In genomic region chr3:141561426-141562034, GRCh38 we compare ENCODE assay signal across 1 cellular context.
TF ChIP-seq lines count a peak whose summit lies in the region.

No MANE protein-coding gene starts in this region.

TF ChIP-seq in HepG2, 621 proteins besides CTCF, POLR2A, EP300 and RAD21 (continued from another document):
- TF ChIP-seq CREBL2 (CRISPR knock-in tag; IDR thresholded peaks at IDR 0.05; ENCODE audit: borderline replicate concordance) (no peak), ZMAT3 (CRISPR knock-in tag; conservative IDR thresholded peaks at IDR 0.05) (no peak), KLF9 (CRISPR knock-in tag; IDR thresholded peaks at IDR 0.05; ENCODE audit: low read depth) (no peak), NFE2L1 (CRISPR knock-in tag; IDR thresholded peaks at IDR 0.05; ENCODE audit: borderline replicate concordance) (no peak), NFRKB (IDR thresholded peaks at IDR 0.05) (no peak), MEIS1 (CRISPR knock-in tag; IDR thresholded peaks at IDR 0.05; ENCODE audit: borderline replicate concordance) (no peak), MATR3 (CRISPR knock-in tag; IDR thresholded peaks at IDR 0.05) (no peak), ZFP90 (CRISPR knock-in tag; IDR thresholded peaks at IDR 0.05; ENCODE audit: borderline replicate concordance) (no peak), MAF1 (CRISPR knock-in tag; IDR thresholded peaks at IDR 0.05; ENCODE audit: borderline replicate concordance) (no peak), ZNF580 (CRISPR knock-in tag; IDR thresholded peaks at IDR 0.05; ENCODE audit: borderline replicate concordance, low read depth) (no peak), HIC2 (CRISPR knock-in tag; IDR thresholded peaks at IDR 0.05; ENCODE audit: low read depth) (no peak), ZNF207 (IDR thresholded peaks at IDR 0.05; ENCODE audit: borderline replicate concordance) (no peak), PHF8 (CRISPR knock-in tag; IDR thresholded peaks at IDR 0.05) (no peak), ZNF546 (CRISPR knock-in tag; conservative IDR thresholded peaks at IDR 0.05) (no peak), RAD51 (IDR thresholded peaks at IDR 0.05; ENCODE audit: borderline replicate concordance) (no peak), STAG1 (CRISPR knock-in tag; IDR thresholded peaks at IDR 0.05) (peak; percentile 92), AKAP8 (CRISPR knock-in tag; IDR thresholded peaks at IDR 0.05) (no peak), THAP11 (CRISPR knock-in tag; IDR thresholded peaks at IDR 0.05) (0 out of 2 replicates have a peak, but pooled peaks have one; percentile 13), SMARCE1 (IDR thresholded peaks at IDR 0.05; ENCODE audit: borderline replicate concordance) (no peak), ZSCAN31 (CRISPR knock-in tag; IDR thresholded peaks at IDR 0.05; ENCODE audit: low read depth) (no peak), ARID5B (CRISPR knock-in tag; IDR thresholded peaks at IDR 0.05) (no peak), KIAA2018 (CRISPR knock-in tag; IDR thresholded peaks at IDR 0.05; ENCODE audit: borderline replicate concordance) (no peak), ZBTB21 (CRISPR knock-in tag; IDR thresholded peaks at IDR 0.05) (no peak), GLMP (CRISPR knock-in tag; IDR thresholded peaks at IDR 0.05; ENCODE audit: borderline replicate concordance) (no peak), SMC3 (IDR thresholded peaks at IDR 0.05; ENCODE audit: low read length) (peak; percentile 98), MTA1 (CRISPR knock-in tag; IDR thresholded peaks at IDR 0.05; ENCODE audit: borderline replicate concordance) (no peak), MBD4 (IDR thresholded peaks at IDR 0.05; ENCODE audit: borderline replicate concordance, low read length) (0 out of 2 replicates have a peak, but pooled peaks have one; percentile 39), ZNF253 (CRISPR knock-in tag; IDR thresholded peaks at IDR 0.05; ENCODE audit: borderline replicate concordance) (no peak), MED8 (CRISPR knock-in tag; IDR thresholded peaks at IDR 0.05; ENCODE audit: insufficient replicate concordance) (no peak), MTF2 (CRISPR knock-in tag; IDR thresholded peaks at IDR 0.05; ENCODE audit: borderline replicate concordance) (no peak), ZNF3 (CRISPR knock-in tag; IDR thresholded peaks at IDR 0.05) (no peak), SSRP1 (CRISPR knock-in tag; IDR thresholded peaks at IDR 0.05) (no peak), MIXL1 (CRISPR knock-in tag; IDR thresholded peaks at IDR 0.05) (0 out of 2 replicates have a peak, but pooled peaks have one; percentile 23), ZNF746 (CRISPR knock-in tag; IDR thresholded peaks at IDR 0.05) (no peak)
TF ChIP-seq in HepG2: peak in this region for 9.
